In the genomic region with DNA sequence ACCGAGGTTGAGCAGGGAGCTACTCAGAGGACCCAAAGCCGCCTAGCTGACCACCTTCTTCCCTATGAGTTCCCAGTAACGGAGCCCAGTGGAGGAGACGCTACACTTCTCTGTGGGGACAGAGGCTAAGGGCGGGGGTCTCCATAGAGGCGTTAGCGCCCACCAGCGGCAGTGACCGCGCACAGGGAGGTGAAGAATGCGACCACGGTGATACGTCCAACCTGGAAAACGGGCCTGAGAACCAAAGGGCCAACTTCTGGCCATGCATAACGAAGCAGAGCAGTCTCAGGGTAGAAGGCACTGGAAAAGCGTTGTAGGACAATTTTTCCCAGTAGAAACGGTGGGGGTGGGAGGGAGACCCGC, we compare ENCODE assay signal across 8 cellular contexts. TPM values are rescaled to one million over a fixed set of nuclear protein-coding genes. Genes with fewer than 3 reads are reported as not detected.
DNase-seq lines count a peak whose midpoint lies in the region; ATAC-seq and TF ChIP-seq lines count a peak whose summit lies in the region.

No MANE protein-coding gene starts in this region.

- no peaks in the 10 kb centered on the region for H3K9me3 ChIP-seq in CD4-positive, alpha-beta memory T cell (ENCODE audit: control insufficient read depth in 1 of 2, low read length in 2 of 2)
- H3K9me3 ChIP-seq in vagina: no peaks in the 10 kb centered on the region

- POLR2A ChIA-PET in CD4-positive, alpha-beta memory T cell (lab: Charles Lee; ENCODE audit: partially characterized antibody): interaction anchor here (1.0 kb wide), 1 partner anchor 398 kb away, joined by 3 read pairs; the partner anchor contains the start of gene FAM89A

- TF ChIP-seq CTCF in HFF-Myc (IDR thresholded peaks at IDR 0.05; ENCODE audit: low read depth, low read length, missing control alignments) (no peak), lower leg skin (IDR thresholded peaks at IDR 0.05) (no peak), vagina (IDR thresholded peaks at IDR 0.05) (no peak)

- H3K4me3 ChIP-seq in CD4-positive, alpha-beta memory T cell (ENCODE audit: low read length in 2 of 2): peak overlapping the region in 1 of 2 donors; percentile 85
- H3K4me3 ChIP-seq in HFF-Myc (replicated peaks; ENCODE audit: low read depth, low read length): peak overlapping the region; percentile 88
- no peak overlapping the region for H3K4me3 ChIP-seq in lower leg skin (ENCODE audit: low read depth, poor library complexity, severe bottlenecking)
- peak overlapping the region; percentile 62 to 92 for H3K4me3 ChIP-seq in vagina

- no peaks in the 10 kb centered on the region for H3K9me3 Mint-ChIP-seq in CD4-positive, alpha-beta memory T cell
- no peaks in the 10 kb centered on the region for H3K9me3 Mint-ChIP-seq in activated naive CD8-positive, alpha-beta T cell treated with anti-CD3 and anti-CD28 coated beads, Interleukin-2, amount 50 U/mL, for 24 hours

- H3K27me3 Mint-ChIP-seq in CD4-positive, alpha-beta memory T cell: peaks cover 6 to 22% of the 10 kb centered on the region in 2 donors
- H3K27me3 Mint-ChIP-seq in activated naive CD8-positive, alpha-beta T cell treated with anti-CD3 and anti-CD28 coated beads, Interleukin-2, amount 50 U/mL, for 24 hours: peaks cover 16% of the 10 kb centered on the region

- WGBS in lower leg skin, 2 donors: 17 to 24% methylated on average over 10 to 18 of the region's 18 CpGs

- H3K27me3 ChIP-seq in CD4-positive, alpha-beta memory T cell (ENCODE audit: insufficient read depth, low read length): no peaks in the 10 kb centered on the region
- H3K27me3 ChIP-seq in vagina: no peaks in the 10 kb centered on the region

- intact Hi-C loops in CD4-positive, alpha-beta memory T cell (cut with micrococcal nuclease): loop anchor here (1.0 to 2.0 kb wide), 6 partner anchors 226 to 1015 kb away; partner anchors contain the start of genes ARV1, C1orf198, FAM89A and GNPAT
- intact Hi-C loops in lower leg skin (cut with DNase I; ENCODE audit: low total_unique reads) (no loop called here), vagina (cut with DNase I) (loop anchor here (5.0 kb wide), 1 partner anchor 130 kb away; no protein-coding TSS in a partner anchor)

- H3K4me1 Mint-ChIP-seq in CD4-positive, alpha-beta memory T cell: peaks cover 33 to 51% (median 42%) of the 10 kb centered on the region in 4 donors
- H3K4me1 Mint-ChIP-seq in activated naive CD8-positive, alpha-beta T cell treated with anti-CD3 and anti-CD28 coated beads, Interleukin-2, amount 50 U/mL, for 24 hours: peaks cover 66% of the 10 kb centered on the region

- peak overlapping the region; percentile 78 to 100 (median 88) for H3K4me3 Mint-ChIP-seq in CD4-positive, alpha-beta memory T cell
- H3K4me3 Mint-ChIP-seq in activated naive CD8-positive, alpha-beta T cell treated with anti-CD3 and anti-CD28 coated beads, Interleukin-2, amount 50 U/mL, for 24 hours: peak overlapping the region; percentile 99

- H3K4me1 ChIP-seq in CD4-positive, alpha-beta memory T cell (ENCODE audit: insufficient read depth, low read length): peaks cover 39% of the 10 kb centered on the region
- H3K4me1 ChIP-seq in vagina: peaks cover 34% of the 10 kb centered on the region

- no peaks in the 10 kb centered on the region for H3K36me3 ChIP-seq in CD4-positive, alpha-beta memory T cell (ENCODE audit: insufficient read depth, low read length)
- H3K36me3 ChIP-seq in vagina: no peaks in the 10 kb centered on the region

- no peak overlapping the region for H3K27ac ChIP-seq in CD4-positive, alpha-beta memory T cell (ENCODE audit: low read depth, low read length)
- H3K27ac ChIP-seq in vagina: no peak overlapping the region

- no peak for ATAC-seq in activated naive CD8-positive, alpha-beta T cell treated with anti-CD3 and anti-CD28 coated beads, Interleukin-2, amount 50 U/mL, for 24 hours

- TF ChIP-seq POLR2A in lower leg skin (IDR thresholded peaks at IDR 0.05): no peak
- no peak for TF ChIP-seq POLR2A in vagina (IDR thresholded peaks at IDR 0.05)

- CTCF ChIA-PET in CD4-positive, alpha-beta memory T cell (lab: Charles Lee; ENCODE audit: partially characterized antibody): interaction anchor here (0.6 to 1.4 kb wide), 4 partner anchors 9 to 337 kb away, joined by 3 to 4 read pairs (median 3); no protein-coding TSS in a partner anchor

- peak in 2 of 5 donors; percentile 4 to 41 for DNase-seq in CD4-positive, alpha-beta memory T cell
- DNase-seq in HFF-Myc (ENCODE audit: extremely low read depth, low read depth): no peak
- no peak for DNase-seq in activated naive CD8-positive, alpha-beta T cell treated with anti-CD3 and anti-CD28 coated beads, Interleukin-2, amount 50 U/mL, for 24 hours
- DNase-seq in lower leg skin (ENCODE audit: low spot score in 2 of 2): peak; percentile 14 to 84
- DNase-seq in vagina (ENCODE audit: extremely low spot score in 2 of 2): no peak
- DNase-seq in activated CD4-positive, CD25-positive, alpha-beta regulatory T cell (lab: John Stamatoyannopoulos, UW): no peak
- no peak for DNase-seq in germinal center (ENCODE audit: low spot score)
- DNase-seq in globus pallidus (ENCODE audit: low spot score): no peak

- H3K27ac Mint-ChIP-seq in CD4-positive, alpha-beta memory T cell: peak overlapping the region in 4 of 7 donors; percentile 50 to 77 (median 60)
- H3K27ac Mint-ChIP-seq in activated naive CD8-positive, alpha-beta T cell treated with anti-CD3 and anti-CD28 coated beads, Interleukin-2, amount 50 U/mL, for 24 hours: peak overlapping the region; percentile 49

- H3K36me3 Mint-ChIP-seq in CD4-positive, alpha-beta memory T cell: peaks cover 8 to 15% of the 10 kb centered on the region in 2 donors
- peaks cover 15% of the 10 kb centered on the region for H3K36me3 Mint-ChIP-seq in activated naive CD8-positive, alpha-beta T cell treated with anti-CD3 and anti-CD28 coated beads, Interleukin-2, amount 50 U/mL, for 24 hours (ENCODE audit: low read depth)

RNA-seq across cellular contexts. Expression of gene COG2, which starts 0.4 kb away (rescaled TPM):
- 10 to 100 TPM; 41.5 to 44.6 TPM for total RNA-seq in CD4-positive, alpha-beta memory T cell
- polyA plus RNA-seq in CD4-positive, alpha-beta memory T cell: 10 to 100 TPM; 28.8 to 30.7 TPM
- total RNA-seq in lower leg skin: 10 to 100 TPM; 16.9 to 25.4 (median 23.1) TPM
- total RNA-seq in vagina: 20.4 TPM

Comparison
In these comparisons a context has a peak if more than half of its experiments do, and no peak if none do; other contexts are left out.
1. DNase-seq: peak in lower leg skin (2 of 2); none in HFF-Myc (single experiment), activated naive CD8-positive, alpha-beta T cell treated with anti-CD3 and anti-CD28 coated beads, Interleukin-2, amount 50 U/mL, for 24 hours (single experiment), vagina (0 of 2), activated CD4-positive, CD25-positive, alpha-beta regulatory T cell (0 of 4), germinal center (single experiment) and globus pallidus (single experiment).